Comparison of ENCODE assay signal across 8 cellular contexts in the genomic region with DNA sequence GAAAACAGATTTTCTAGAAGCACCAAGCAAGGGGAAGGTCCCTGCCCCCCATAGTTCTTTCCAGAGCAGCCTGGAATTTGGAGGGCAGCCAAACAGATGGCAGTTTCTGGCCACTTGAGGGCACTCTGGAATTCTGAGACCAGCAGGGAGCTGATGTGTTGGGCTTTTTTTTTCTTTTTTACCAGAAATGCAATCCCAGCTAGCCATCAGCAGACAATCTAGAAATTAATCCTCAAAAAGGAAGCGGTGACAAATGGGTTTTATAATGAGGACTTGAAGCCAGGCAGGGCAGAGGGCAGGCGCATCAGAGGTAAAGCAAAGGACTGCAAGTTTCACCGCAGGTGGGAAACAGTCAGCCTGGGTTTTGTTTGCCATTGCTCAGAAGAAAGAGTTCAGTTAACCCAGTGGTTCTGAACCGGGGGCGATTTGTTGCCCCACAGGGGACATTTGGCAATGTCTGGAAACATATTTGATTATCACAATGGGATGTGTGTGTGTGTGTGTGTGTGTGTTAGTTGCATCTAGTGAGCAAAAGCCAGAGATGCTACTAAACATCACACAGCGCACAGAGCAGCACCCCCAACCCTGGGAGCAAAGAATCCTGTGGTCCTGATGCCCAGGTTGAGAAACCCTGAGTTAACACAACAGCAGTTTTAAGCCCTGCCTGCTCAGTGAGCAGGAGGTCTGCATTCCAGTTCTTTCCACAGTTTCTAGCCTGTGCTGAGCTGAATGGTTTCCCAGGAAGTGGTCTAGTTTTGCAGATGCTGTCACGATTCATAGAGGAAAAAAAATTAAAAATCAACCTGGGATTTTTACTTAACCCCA.
A peak's percentile ranks its signal among the peaks of the same experiment; 100 is the strongest.
DNase-seq lines count a peak whose midpoint lies in the region; ATAC-seq and TF ChIP-seq lines count a peak whose summit lies in the region.

No MANE protein-coding gene starts in this region.

- no peaks in the 10 kb centered on the region for H3K9me2 ChIP-seq in Karpas-422 (replicated peaks; ENCODE audit: insufficient read depth, low read length)

- H3K79me2 ChIP-seq in Karpas-422 (ENCODE audit: low read length) = no peaks in the 10 kb centered on the region

- POLR2A ChIA-PET in activated CD4-positive, alpha-beta T cell treated with anti-CD3 and anti-CD28 coated beads for 36 hours (lab: Charles Lee) = interaction anchor here (0.9 kb wide), 1 partner anchor 22 kb away, joined by 3 read pairs; no protein-coding TSS in a partner anchor

- H3K27me3 ChIP-seq in Karpas-422 (ENCODE audit: low read length) = no peaks in the 10 kb centered on the region
- peaks cover 3% of the 10 kb centered on the region for H3K27me3 ChIP-seq in kidney epithelial cell (ENCODE audit: control insufficient read depth, insufficient read depth, low read length)

- H3K27ac ChIP-seq in Karpas-422 (ENCODE audit: low read length) (no peak overlapping the region), caudate nucleus (ENCODE audit: low read depth, low read length) (peak overlapping the region; percentile 16)

- ATAC-seq in activated CD4-positive, alpha-beta T cell treated with anti-CD3 and anti-CD28 coated beads for 36 hours = peak; percentile 80
- ATAC-seq in GM19463 (IDR thresholded peaks at IDR 0.05; ENCODE audit: unreplicated experiment) = no peak

- no peaks in the 10 kb centered on the region for H3K9me3 Mint-ChIP-seq in activated CD4-positive, alpha-beta T cell treated with anti-CD3 and anti-CD28 coated beads for 36 hours (ENCODE audit: low read depth)

- H3K4me3 ChIP-seq in Karpas-422 (ENCODE audit: low read length) (no peak overlapping the region), kidney epithelial cell (ENCODE audit: low read depth, low read length) (no peak overlapping the region)

- intact Hi-C loops in activated CD4-positive, alpha-beta T cell treated with anti-CD3 and anti-CD28 coated beads for 36 hours (cut with DNase I, micrococcal nuclease) = loop anchor here (1.0 to 10.0 kb wide), 4 partner anchors 23 to 379 kb away; no protein-coding TSS in a partner anchor

- no peaks in the 10 kb centered on the region for H3K36me3 Mint-ChIP-seq in activated CD4-positive, alpha-beta T cell treated with anti-CD3 and anti-CD28 coated beads for 36 hours (ENCODE audit: low read depth)

- H3K9me3 ChIP-seq in Karpas-422 (ENCODE audit: low read length) = no peaks in the 10 kb centered on the region

- DNase-seq in activated CD4-positive, alpha-beta T cell treated with anti-CD3 and anti-CD28 coated beads for 36 hours = peak; percentile 72
- no peak for DNase-seq in activated CD4-positive, alpha-beta T cell treated with anti-CD3 and anti-CD28 coated beads for 1 hour
- peak; percentile 72 for DNase-seq in Karpas-422
- DNase-seq in RPMI8226 = peak; percentile 51
- DNase-seq in caudate nucleus (lab: John Stamatoyannopoulos, UW) = peak in 57 of 61 donors; percentile 12 to 88 (median 67)
- peak; percentile 34 for DNase-seq in kidney epithelial cell (ENCODE audit: low read depth)
- peak; percentile 25 to 26 for DNase-seq in stimulated activated CD4-positive, alpha-beta T cell treated with anti-CD3 and anti-CD28 coated beads, Interleukin-2, amount 100 ng/mL, for 48 hours

- peak; percentile 73 for TF ChIP-seq CTCF in kidney epithelial cell (IDR thresholded peaks at IDR 0.05; ENCODE audit: insufficient read depth, low read length, poor library complexity, severe bottlenecking)

- H3K4me1 ChIP-seq in Karpas-422 (ENCODE audit: low read length) = peaks cover 13% of the 10 kb centered on the region

- H3K4me3 Mint-ChIP-seq in activated CD4-positive, alpha-beta T cell treated with anti-CD3 and anti-CD28 coated beads for 36 hours = no peak overlapping the region

- H3K36me3 ChIP-seq in Karpas-422 (ENCODE audit: insufficient read depth, low read length) (no peaks in the 10 kb centered on the region), kidney epithelial cell (ENCODE audit: control insufficient read depth, insufficient read depth, low read length) (no peaks in the 10 kb centered on the region)

- no peaks in the 10 kb centered on the region for H4K20me1 ChIP-seq in Karpas-422 (ENCODE audit: insufficient read depth, low read depth, low read length)

- no peak overlapping the region for H2AFZ ChIP-seq in Karpas-422 (ENCODE audit: low read length)

- CTCF ChIA-PET in activated CD4-positive, alpha-beta T cell treated with anti-CD3 and anti-CD28 coated beads for 36 hours (lab: Charles Lee) = interaction anchor here (0.8 to 1.1 kb wide), 2 partner anchors 80 to 628 kb away, joined by 3 to 5 read pairs; no protein-coding TSS in a partner anchor

- H3K27ac Mint-ChIP-seq in activated CD4-positive, alpha-beta T cell treated with anti-CD3 and anti-CD28 coated beads for 36 hours = peak overlapping the region; percentile 55

- H3K4me2 ChIP-seq in Karpas-422 (ENCODE audit: low read depth, low read length, poor library complexity, severe bottlenecking) = peak overlapping the region; percentile 16

- no peak overlapping the region for H3K9ac ChIP-seq in Karpas-422 (ENCODE audit: low read length)

- peaks cover 35% of the 10 kb centered on the region for H3K4me1 Mint-ChIP-seq in activated CD4-positive, alpha-beta T cell treated with anti-CD3 and anti-CD28 coated beads for 36 hours

- H3K27me3 Mint-ChIP-seq in activated CD4-positive, alpha-beta T cell treated with anti-CD3 and anti-CD28 coated beads for 36 hours = peaks cover 2% of the 10 kb centered on the region
